11 cellular contexts compared by ENCODE assay signal in genomic region chr5:65790371-65791163, GRCh38.
A peak's percentile ranks its signal among the peaks of the same experiment; 100 is the strongest.
DNase-seq lines count a peak whose midpoint lies in the region; ATAC-seq and TF ChIP-seq lines count a peak whose summit lies in the region.
"Had no signal": no experiment of that assay in that cellular context is flagged by ENCODE, and none has a peak within 500 bp of the region (broad histone marks: within the 10 kb centered on the region; RNA-seq: fewer than 3 reads in every experiment).

No MANE protein-coding gene starts in this region.

- H3K27ac Mint-ChIP-seq in activated naive CD8-positive, alpha-beta T cell treated with anti-CD3 and anti-CD28 coated beads, Interleukin-2, amount 50 U/mL, for 24 hours = peak overlapping the region; percentile 39
- H3K27ac Mint-ChIP-seq: GM23338 had no signal

- TF ChIP-seq CTCF in GM13976 (IDR thresholded peaks at IDR 0.05; ENCODE audit: borderline replicate concordance, control extremely low read depth, extremely low read depth, insufficient read depth, missing control alignments) = no peak

- DNase-seq in SIG-M5 treated with dmso at 0.1 percent for 504 hours (lab: John Stamatoyannopoulos, UW; ENCODE audit: unreplicated experiment) = peak; percentile 15
- no peak for DNase-seq in SIG-M5 (lab: John Stamatoyannopoulos, UW)
- DNase-seq in NAMALWA (ENCODE audit: low spot score) = peak; percentile 33
- DNase-seq in activated naive CD8-positive, alpha-beta T cell treated with anti-CD3 and anti-CD28 coated beads, Interleukin-2, amount 50 U/mL, for 24 hours = peak; percentile 27
- DNase-seq in stimulated activated CD4-positive, alpha-beta T cell treated with anti-CD3 and anti-CD28 coated beads, TNF-alpha, amount 100 ng/mL, for 24 hours (ENCODE audit: low read depth in 3 of 3) = peak in 2 of 3 experiments; percentile 18 to 32
- no peak for DNase-seq in GM13976 (ENCODE audit: low spot score)
- DNase-seq: DMS79 treated with DMSO at 0.1 percent for 48 hours, NCI-H446 had no signal

- in situ Hi-C loops in GM13976 (cut with MboI; ENCODE audit: low sequenced_read_pairs, unreplicated experiment) = no loop called here

- H3K36me3 Mint-ChIP-seq in activated naive CD8-positive, alpha-beta T cell treated with anti-CD3 and anti-CD28 coated beads, Interleukin-2, amount 50 U/mL, for 24 hours (ENCODE audit: low read depth) = peaks cover 46% of the 10 kb centered on the region

- H3K9me3 Mint-ChIP-seq in activated naive CD8-positive, alpha-beta T cell treated with anti-CD3 and anti-CD28 coated beads, Interleukin-2, amount 50 U/mL, for 24 hours = peaks cover 7% of the 10 kb centered on the region
- H3K9me3 Mint-ChIP-seq: GM23338 had no signal

- peak; percentile 86 for ATAC-seq in activated naive CD8-positive, alpha-beta T cell treated with anti-CD3 and anti-CD28 coated beads, Interleukin-2, amount 50 U/mL, for 24 hours
- ATAC-seq in HG02798 (IDR thresholded peaks at IDR 0.05; ENCODE audit: poor library complexity, unreplicated experiment) = no peak
- no peak for ATAC-seq in HG02884 (IDR thresholded peaks at IDR 0.05; ENCODE audit: unreplicated experiment)
- ATAC-seq: GM23338 had no signal

- H3K4me1 Mint-ChIP-seq in activated naive CD8-positive, alpha-beta T cell treated with anti-CD3 and anti-CD28 coated beads, Interleukin-2, amount 50 U/mL, for 24 hours = peaks cover 16% of the 10 kb centered on the region
- H3K4me1 Mint-ChIP-seq: GM23338 had no signal

- no peaks in the 10 kb centered on the region for H3K27me3 Mint-ChIP-seq in activated naive CD8-positive, alpha-beta T cell treated with anti-CD3 and anti-CD28 coated beads, Interleukin-2, amount 50 U/mL, for 24 hours

- H3K4me3 Mint-ChIP-seq in activated naive CD8-positive, alpha-beta T cell treated with anti-CD3 and anti-CD28 coated beads, Interleukin-2, amount 50 U/mL, for 24 hours = no peak overlapping the region
- H3K4me3 Mint-ChIP-seq: GM23338 had no signal

Comparison
In these comparisons a context has a peak if more than half of its experiments do, and no peak if none do; other contexts are left out.
1. DNase-seq: peak in SIG-M5 treated with dmso at 0.1 percent for 504 hours (single experiment), NAMALWA (single experiment), activated naive CD8-positive, alpha-beta T cell treated with anti-CD3 and anti-CD28 coated beads, Interleukin-2, amount 50 U/mL, for 24 hours (single experiment) and stimulated activated CD4-positive, alpha-beta T cell treated with anti-CD3 and anti-CD28 coated beads, TNF-alpha, amount 100 ng/mL, for 24 hours (2 of 3); none in SIG-M5 (single experiment) and GM13976 (single experiment).